ENCODE assay signal across 1 cellular context in the genomic region with DNA sequence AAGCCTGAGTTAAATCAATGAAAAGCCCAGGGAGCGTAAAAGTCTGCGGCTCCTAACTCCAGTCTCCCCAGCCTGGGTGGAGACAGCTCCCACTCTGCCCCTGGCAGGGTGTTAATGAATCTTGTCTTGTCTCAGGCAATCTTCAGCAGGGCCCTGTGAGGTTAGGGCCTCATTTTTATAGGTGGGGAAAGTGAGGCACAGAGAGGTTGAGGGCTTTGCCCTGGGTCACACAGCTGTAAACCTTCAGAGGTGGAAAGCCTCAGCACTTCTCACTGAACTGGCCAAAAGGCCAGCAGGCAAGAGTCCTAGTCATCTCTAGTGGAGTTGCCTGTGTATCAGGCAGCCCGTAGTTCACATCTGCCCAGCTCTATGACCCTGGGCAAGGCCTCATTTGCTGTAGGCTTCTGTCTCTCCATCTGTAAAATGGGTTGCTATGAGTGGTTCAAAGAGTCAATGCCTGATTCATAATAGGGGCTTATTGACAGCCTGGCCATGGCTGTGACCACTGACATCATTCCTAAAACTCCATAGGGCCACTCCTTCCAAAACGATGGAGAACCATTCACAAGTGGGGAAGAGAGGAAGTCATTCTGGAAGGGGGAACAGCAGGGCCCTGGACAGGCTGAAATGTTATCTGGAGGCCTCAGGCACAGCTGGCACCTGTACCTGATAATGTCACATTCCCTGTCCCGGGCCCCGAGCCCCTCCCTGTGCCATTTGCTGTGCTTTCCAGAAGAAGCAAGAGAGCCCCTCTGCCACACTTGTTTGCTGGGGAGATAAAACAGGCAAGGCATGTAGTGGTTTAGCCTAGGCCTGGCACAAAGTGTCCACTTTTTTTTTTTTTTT.
A peak's percentile ranks its signal among the peaks of the same experiment; 100 is the strongest.
TF ChIP-seq lines count a peak whose summit lies in the region.

No MANE protein-coding gene starts in this region.

TF ChIP-seq in K562, 482 proteins besides CTCF, POLR2A, EP300 and RAD21:
- TF ChIP-seq TAF1 (IDR thresholded peaks at IDR 0.05; ENCODE audit: control insufficient read depth, extremely low read depth, insufficient read depth, low read length, severe bottlenecking) (no peak), SMARCA5 (IDR thresholded peaks at IDR 0.05) (peak; percentile 90; the same call in 1 of the 2 replicates), ELK1 (CRISPR knock-in tag; IDR thresholded peaks at IDR 0.05) (no peak), HOXB6 (CRISPR knock-in tag; IDR thresholded peaks at IDR 0.05; ENCODE audit: borderline replicate concordance) (no peak), CBFA2T3 (IDR thresholded peaks at IDR 0.05) (peak; percentile 6; the same call in 1 of the 2 replicates), SMARCA4 (IDR thresholded peaks at IDR 0.05) (no peak), RBM15 (IDR thresholded peaks at IDR 0.05; ENCODE audit: insufficient read depth, low read length) (no peak), ZNF212 (CRISPR knock-in tag; IDR thresholded peaks at IDR 0.05) (no peak), ZFP36 (IDR thresholded peaks at IDR 0.05; ENCODE audit: low read depth, low read length, partially characterized antibody) (peak; percentile 89), CBX2 (IDR thresholded peaks at IDR 0.05; ENCODE audit: insufficient read depth, low read length, poor library complexity, severe bottlenecking) (no peak), RBM25 (IDR thresholded peaks at IDR 0.05; ENCODE audit: low read depth, low read length, severe bottlenecking) (peak; percentile 83), ZNF124 (CRISPR knock-in tag; IDR thresholded peaks at IDR 0.05) (no peak), ATF2 (CRISPR knock-in tag; IDR thresholded peaks at IDR 0.05) (no peak), BCOR (IDR thresholded peaks at IDR 0.05) (peak; percentile 90), CBFB (CRISPR knock-in tag; IDR thresholded peaks at IDR 0.05) (no peak), ADNP (tag; IDR thresholded peaks at IDR 0.05) (peak; percentile 81), ZNF639 (CRISPR knock-in tag; conservative IDR thresholded peaks at IDR 0.05 in 1 of 2, IDR thresholded peaks at IDR 0.05 in 1 of 2) (no peak), RCOR1 (IDR thresholded peaks at IDR 0.05; ENCODE audit: borderline replicate concordance in 1 of 2, low read depth in 2 of 2, low read length in 2 of 2) (peak in 1 of 2 experiments; percentile 49; a peak in 1 of 4 replicates), IRF2 (CRISPR knock-in tag; IDR thresholded peaks at IDR 0.05) (no peak), KDM1A (IDR thresholded peaks at IDR 0.05) (peak; percentile 35 to 62; a peak in 3 of 4 replicates), SPI1 (IDR thresholded peaks at IDR 0.05; ENCODE audit: borderline replicate concordance, low read depth, low read length) (peak; percentile 56; the same call in 1 of the 2 replicates), HES1 (IDR thresholded peaks at IDR 0.05; ENCODE audit: low read depth) (no peak)
- TF ChIP-seq, protein P1, sequence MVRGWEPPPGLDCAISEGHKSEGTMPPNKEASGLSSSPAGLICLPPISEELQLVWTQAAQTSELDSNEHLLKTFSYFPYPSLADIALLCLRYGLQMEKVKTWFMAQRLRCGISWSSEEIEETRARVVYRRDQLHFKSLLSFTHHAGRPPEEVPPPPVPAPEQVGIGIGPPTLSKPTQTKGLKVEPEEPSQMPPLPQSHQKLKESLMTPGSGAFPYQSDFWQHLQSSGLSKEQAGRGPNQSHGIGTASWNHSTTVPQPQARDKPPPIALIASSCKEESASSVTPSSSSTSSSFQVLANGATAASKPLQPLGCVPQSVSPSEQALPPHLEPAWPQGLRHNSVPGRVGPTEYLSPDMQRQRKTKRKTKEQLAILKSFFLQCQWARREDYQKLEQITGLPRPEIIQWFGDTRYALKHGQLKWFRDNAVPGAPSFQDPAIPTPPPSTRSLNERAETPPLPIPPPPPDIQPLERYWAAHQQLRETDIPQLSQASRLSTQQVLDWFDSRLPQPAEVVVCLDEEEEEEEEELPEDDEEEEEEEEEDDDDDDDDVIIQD (CRISPR knock-in tag; IDR thresholded peaks at IDR 0.05): no peak
- TF ChIP-seq, protein P2, sequence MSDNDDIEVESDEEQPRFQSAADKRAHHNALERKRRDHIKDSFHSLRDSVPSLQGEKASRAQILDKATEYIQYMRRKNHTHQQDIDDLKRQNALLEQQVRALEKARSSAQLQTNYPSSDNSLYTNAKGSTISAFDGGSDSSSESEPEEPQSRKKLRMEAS (CRISPR knock-in tag; IDR thresholded peaks at IDR 0.05): no peak
